15 cellular contexts compared by ENCODE assay signal in genomic region chr6:2378046-2378657, GRCh38.
DNase-seq lines count a peak whose midpoint lies in the region; TF ChIP-seq lines count a peak whose summit lies in the region.
"Had no signal": no experiment of that assay in that cellular context is flagged by ENCODE, and none has a peak within 500 bp of the region (broad histone marks: within the 10 kb centered on the region; RNA-seq: fewer than 3 reads in every experiment).

No MANE protein-coding gene starts in this region.

- 66% methylated on average over 2 of the region's 2 CpGs for WGBS in suprapubic skin

- no peak overlapping the region for H3K4me3 ChIP-seq in SJSA1
- no peak overlapping the region for H3K4me3 ChIP-seq in osteoblast (ENCODE audit: insufficient read depth, low read length)
- no peak overlapping the region for H3K4me3 ChIP-seq in suprapubic skin
- H3K4me3 ChIP-seq in brain microvascular endothelial cell (ENCODE audit: low read depth, low read length), result no peak overlapping the region
- H3K4me3 ChIP-seq: PC-9, SJCRH30 had no signal

- H3K36me3 ChIP-seq in SJSA1, result no peaks in the 10 kb centered on the region
- no peaks in the 10 kb centered on the region for H3K36me3 ChIP-seq in osteoblast (ENCODE audit: insufficient read depth, low read length)
- H3K36me3 ChIP-seq in suprapubic skin, result no peaks in the 10 kb centered on the region
- H3K36me3 ChIP-seq in brain microvascular endothelial cell (replicated peaks), result no peaks in the 10 kb centered on the region
- H3K36me3 ChIP-seq: SJCRH30 had no signal

- no peaks in the 10 kb centered on the region for H4K20me1 ChIP-seq in osteoblast (ENCODE audit: insufficient read depth, low read length)

- H3K4me2 ChIP-seq in osteoblast (ENCODE audit: insufficient read depth, low read length), result no peak overlapping the region
- H3K4me2 ChIP-seq: PC-9 had no signal

- H3K27ac ChIP-seq in SJSA1, result peak overlapping the region; percentile 74
- H3K27ac ChIP-seq in osteoblast (ENCODE audit: low read depth, low read length), result peak overlapping the region; percentile 78
- no peak overlapping the region for H3K27ac ChIP-seq in suprapubic skin
- H3K27ac ChIP-seq in brain microvascular endothelial cell, result no peak overlapping the region
- H3K27ac ChIP-seq: PC-9, SJCRH30 had no signal

- TF ChIP-seq RAD21 in Ishikawa (IDR thresholded peaks at IDR 0.05; ENCODE audit: low read depth), result no peak

- no peaks in the 10 kb centered on the region for H3K79me2 ChIP-seq in osteoblast (ENCODE audit: insufficient read depth, low read length)

- no peaks in the 10 kb centered on the region for H3K27me3 ChIP-seq in SJSA1 (replicated peaks)
- H3K27me3 ChIP-seq in osteoblast (ENCODE audit: insufficient read depth, low read length), result no peaks in the 10 kb centered on the region
- H3K27me3 ChIP-seq in suprapubic skin, result no peaks in the 10 kb centered on the region
- no peaks in the 10 kb centered on the region for H3K27me3 ChIP-seq in brain microvascular endothelial cell (replicated peaks)
- H3K27me3 ChIP-seq: SJCRH30 had no signal

- no peak for TF ChIP-seq CTCF in osteoblast (IDR thresholded peaks at IDR 0.05; ENCODE audit: extremely low read depth, low read depth, low read length)
- no peak for TF ChIP-seq CTCF in suprapubic skin (IDR thresholded peaks at IDR 0.05)
- TF ChIP-seq CTCF in brain microvascular endothelial cell (IDR thresholded peaks at IDR 0.05; ENCODE audit: low read depth, low read length, missing control alignments), result no peak

- TF ChIP-seq EP300 in Ishikawa (IDR thresholded peaks at IDR 0.05; ENCODE audit: borderline replicate concordance) (no peak), suprapubic skin (IDR thresholded peaks at IDR 0.05) (no peak)

- DNase-seq in NCI-H2107 treated with DMSO at 0.1 percent for 48 hours (lab: John Stamatoyannopoulos, UW; ENCODE audit: unreplicated experiment) (peak; percentile 3), NCI-H2107 (lab: John Stamatoyannopoulos, UW) (no peak), SJSA1 (ENCODE audit: low read depth in 1 of 2, low spot score in 2 of 2) (peak in 1 of 2 experiments; percentile 4), osteoblast (ENCODE audit: insufficient read length, low spot score, missing footprints) (no peak), suprapubic skin (ENCODE audit: low spot score in 2 of 2) (no peak), cerebellar cortex (ENCODE audit: low spot score) (no peak), brain microvascular endothelial cell (no peak)
- DNase-seq: 8988T; CD8-positive, alpha-beta T cell; DMS79 treated with DMSO at 0.1 percent for 48 hours; NCI-H1436 treated with DMSO at 0.1 percent for 48 hours; NCI-H2029 treated with DMSO at 0.1 percent for 48 hours; SJCRH30 had no signal

- H2AFZ ChIP-seq in osteoblast (ENCODE audit: low read length), result no peak overlapping the region
- H2AFZ ChIP-seq: PC-9 had no signal

- in situ Hi-C loops in brain microvascular endothelial cell (cut with HindIII; ENCODE audit: low pct_ligation_motif_present, low sequenced_read_pairs), result no loop called here

- TF ChIP-seq POLR2A in suprapubic skin (IDR thresholded peaks at IDR 0.05), result no peak

- H3K4me1 ChIP-seq in SJSA1 (replicated peaks), result peaks cover 39% of the 10 kb centered on the region
- H3K4me1 ChIP-seq in osteoblast (ENCODE audit: insufficient read depth, low read length), result peaks cover 46% of the 10 kb centered on the region
- no peaks in the 10 kb centered on the region for H3K4me1 ChIP-seq in suprapubic skin
- H3K4me1 ChIP-seq: SJCRH30 had no signal

- H3K9me3 ChIP-seq in SJSA1 (replicated peaks) (no peaks in the 10 kb centered on the region), osteoblast (ENCODE audit: low read depth, low read length) (no peaks in the 10 kb centered on the region), suprapubic skin (no peaks in the 10 kb centered on the region)
- H3K9me3 ChIP-seq: SJCRH30 had no signal

TF ChIP-seq in Ishikawa, 13 proteins besides CTCF, POLR2A, EP300 and RAD21:
- TF ChIP-seq EGR1 (IDR thresholded peaks at IDR 0.05) (no peak), ZBTB7A (IDR thresholded peaks at IDR 0.05; ENCODE audit: low read depth) (no peak), MAX (IDR thresholded peaks at IDR 0.05) (peak; percentile 49; the same call in 1 of the 2 replicates)

Comparison
In these comparisons a context has a peak if more than half of its experiments do, and no peak if none do; other contexts are left out.
1. H3K27ac ChIP-seq: peak in SJSA1 (single experiment) and osteoblast (single experiment); none in suprapubic skin (single experiment) and brain microvascular endothelial cell (single experiment).